ENCODE assay signal across 25 cellular contexts in genomic region chr4:15382669-15383273, GRCh38. TPM values are rescaled to one million over a fixed set of nuclear protein-coding genes. Genes with fewer than 3 reads are reported as not detected.
"Had no signal": no experiment of that assay in that cellular context is flagged by ENCODE, and none has a peak within 500 bp of the region (broad histone marks: within the 10 kb centered on the region; RNA-seq: fewer than 3 reads in every experiment).

No MANE protein-coding gene starts in this region.

- H3K4me3 ChIP-seq: mucosa of descending colon, ovary, prostate gland, skin epidermis, spleen, suprapubic skin, tibial nerve, vagina had no signal

- DNase-seq: head of caudate nucleus; hypothalamus; immature natural killer cell; islet precursor cell; midbrain; mucosa of descending colon; naive thymus-derived CD4-positive, alpha-beta T cell; ovary; retina; right cardiac atrium; spleen; stimulated activated CD4-positive, alpha-beta T cell treated with anti-CD3 and anti-CD28 coated beads, Interleukin-4, amount 100 ng/mL, for 24 hours; stimulated activated naive CD4-positive, alpha-beta T cell had no signal

- H3K9me3 ChIP-seq: mucosa of descending colon, ovary, prostate gland, spleen, suprapubic skin, tibial nerve, vagina had no signal

- H3K36me3 ChIP-seq: ovary, prostate gland, spleen, suprapubic skin, tibial nerve, vagina had no signal

- ATAC-seq: mucosa of descending colon; naive thymus-derived CD4-positive, alpha-beta T cell; natural killer cell treated with Interleukin-12 subunit alpha and Interleukin-12 subunit beta and Interleukin-15 and Interleukin-18, amount 100 ng/mL, for 72 hours; right cardiac atrium; sciatic nerve; stimulated activated effector memory CD8-positive, alpha-beta T cell treated with anti-CD3 and anti-CD28 coated beads, Interleukin-12 subunit alpha, Interleukin-12 subunit beta, amount 100 ng/mL, for 72 hours had no signal

- H3K4me1 ChIP-seq: prostate gland had no signal

- H3K27ac ChIP-seq: ovary, prostate gland, skin epidermis, spleen, suprapubic skin, tibial nerve, vagina had no signal

- H3K27me3 ChIP-seq: ovary, spleen, suprapubic skin, tibial nerve, vagina had no signal

RNA-seq across cellular contexts. Expression of gene C1QTNF7, which starts 45.1 kb away (rescaled TPM):
- total RNA-seq: kidney epithelial cell; lung microvascular endothelial cell; myocyte; natural killer cell treated with Interleukin-12 subunit alpha and Interleukin-12 subunit beta and Interleukin-15 and Interleukin-18, amount 100 ng/mL, for 72 hours had no signal
- polyA plus RNA-seq: immature natural killer cell; naive thymus-derived CD4-positive, alpha-beta T cell; neural cell had no signal
